8 cellular contexts compared by ENCODE assay signal in the genomic region with DNA sequence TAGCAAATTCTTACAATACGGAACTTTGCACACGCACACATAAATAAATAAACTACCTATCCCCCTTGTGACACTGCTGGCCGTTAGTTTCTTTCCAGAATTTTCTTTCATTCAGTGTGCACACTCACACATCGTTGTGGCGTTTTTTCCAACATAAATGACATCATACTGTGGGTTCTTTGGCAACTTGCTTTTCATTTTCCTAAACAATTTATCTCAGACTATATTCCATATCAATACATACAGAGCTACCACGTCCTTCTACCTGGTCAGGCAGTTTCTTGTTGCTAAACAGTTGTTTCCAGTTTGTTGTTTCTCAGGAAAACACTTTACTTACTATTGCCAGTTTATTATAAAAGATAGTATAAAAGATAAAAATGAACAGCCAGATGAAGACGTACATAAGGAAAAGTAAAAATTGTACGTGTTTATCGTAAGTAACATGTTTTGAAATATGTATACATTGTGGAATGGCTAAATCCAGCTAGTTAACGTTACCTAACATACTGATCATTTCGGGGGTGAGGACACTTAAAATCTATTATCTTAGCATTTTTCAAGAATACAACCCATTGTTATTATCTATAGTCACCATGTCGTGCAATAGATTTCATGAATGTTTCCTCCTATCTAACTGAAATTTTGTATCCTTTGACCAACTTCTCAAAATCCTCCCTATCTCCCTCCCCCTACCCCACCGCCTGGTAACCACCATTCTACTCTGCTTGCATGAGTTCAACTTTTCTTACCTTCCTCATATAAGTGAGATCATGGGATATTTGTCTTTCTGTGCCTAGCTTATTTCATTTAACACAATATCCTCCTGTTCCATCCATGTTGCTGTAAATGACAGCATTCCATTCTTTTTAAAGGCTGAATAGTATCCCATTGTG. TPM values are rescaled to one million over a fixed set of nuclear protein-coding genes. Genes with fewer than 3 reads are reported as not detected.
DNase-seq lines count a peak whose midpoint lies in the region; ATAC-seq and TF ChIP-seq lines count a peak whose summit lies in the region.

No MANE protein-coding gene starts in this region.

- no peak for ATAC-seq in activated naive CD4-positive, alpha-beta T cell treated with anti-CD3 and anti-CD28 coated beads, Interleukin-2, amount 50 U/mL, for 72 hours
- ATAC-seq in right lobe of liver: peak in 1 of 4 donors; percentile 1
- ATAC-seq in GM18868 (IDR thresholded peaks at IDR 0.05; ENCODE audit: unreplicated experiment): no peak

- H3K36me3 ChIP-seq in ascending aorta (peaks cover 4% of the 10 kb centered on the region in 2 donors), right lobe of liver (peaks cover 0 to 13% (median 0%) of the 10 kb centered on the region in 4 donors)

- H3K4me3 ChIP-seq in ascending aorta (peak overlapping the region; percentile 66 to 69), right lobe of liver (peak overlapping the region; percentile 75 to 93 (median 82))

- CTCF ChIA-PET in activated naive CD4-positive, alpha-beta T cell treated with anti-CD3 and anti-CD28 coated beads, Interleukin-2, amount 10 ng/mL, durations not matched to agents 7 days and 5 days (lab: Charles Lee): interaction anchor here (1.3 to 2.0 kb wide), 2 partner anchors 145 to 168 kb away, joined by 5 read pairs; no protein-coding TSS in a partner anchor

- H3K4me3 Mint-ChIP-seq in activated naive CD4-positive, alpha-beta T cell treated with anti-CD3 and anti-CD28 coated beads, Interleukin-2, amount 10 ng/mL, durations not matched to agents 7 days and 5 days: peak overlapping the region; percentile 85
- H3K4me3 Mint-ChIP-seq in type B pancreatic cell: peak overlapping the region; percentile 93

- no peak for DNase-seq in activated naive CD4-positive, alpha-beta T cell treated with anti-CD3 and anti-CD28 coated beads, Interleukin-2, amount 10 ng/mL, durations not matched to agents 7 days and 5 days
- DNase-seq in activated naive CD4-positive, alpha-beta T cell treated with anti-CD3 and anti-CD28 coated beads, Interleukin-2, amount 50 U/mL, for 72 hours (ENCODE audit: low spot score in 2 of 2): no peak
- DNase-seq in ascending aorta (ENCODE audit: low spot score in 2 of 2) (no peak), right lobe of liver (no peak), type B pancreatic cell (ENCODE audit: extremely low spot score, unreplicated experiment) (no peak), GM19238 (ENCODE audit: insufficient read length, low spot score) (no peak), T1000 (lab: John Stamatoyannopoulos, UW) (no peak)

- intact Hi-C loops in ascending aorta (cut with DNase I) (no loop called here), right lobe of liver (cut with DNase I) (no loop called here)

- no peak for TF ChIP-seq POLR2A in right lobe of liver (IDR thresholded peaks at IDR 0.05)

- WGBS in right lobe of liver (ENCODE audit: insufficient coverage, low coverage, low lambda C conversion rate, missing lambda C conversion rate): 56% methylated on average over 13 of the region's 13 CpGs

- peaks cover 17% of the 10 kb centered on the region for H3K36me3 Mint-ChIP-seq in activated naive CD4-positive, alpha-beta T cell treated with anti-CD3 and anti-CD28 coated beads, Interleukin-2, amount 10 ng/mL, durations not matched to agents 7 days and 5 days
- H3K36me3 Mint-ChIP-seq in activated naive CD4-positive, alpha-beta T cell treated with anti-CD3 and anti-CD28 coated beads, Interleukin-2, amount 50 U/mL, for 72 hours: peaks cover 17 to 18% of the 10 kb centered on the region in 2 donors
- H3K36me3 Mint-ChIP-seq in type B pancreatic cell: peaks cover 11% of the 10 kb centered on the region

- no peaks in the 10 kb centered on the region for H3K27me3 Mint-ChIP-seq in activated naive CD4-positive, alpha-beta T cell treated with anti-CD3 and anti-CD28 coated beads, Interleukin-2, amount 10 ng/mL, durations not matched to agents 7 days and 5 days
- no peaks in the 10 kb centered on the region for H3K27me3 Mint-ChIP-seq in type B pancreatic cell

- H3K4me1 ChIP-seq in ascending aorta: peaks cover 9 to 14% of the 10 kb centered on the region in 2 donors
- H3K4me1 ChIP-seq in right lobe of liver: peaks cover 0 to 19% (median 5%) of the 10 kb centered on the region in 4 donors

- peak overlapping the region; percentile 84 to 89 for H3K27ac ChIP-seq in ascending aorta
- peak overlapping the region in 2 of 3 donors; percentile 82 for H3K27ac ChIP-seq in right lobe of liver

- TF ChIP-seq CTCF in ascending aorta (IDR thresholded peaks at IDR 0.05) (no peak), right lobe of liver (IDR thresholded peaks at IDR 0.05) (no peak), type B pancreatic cell (conservative IDR thresholded peaks at IDR 0.05) (no peak)

- no peaks in the 10 kb centered on the region for H3K9me3 ChIP-seq in ascending aorta
- H3K9me3 ChIP-seq in right lobe of liver: no peaks in the 10 kb centered on the region

- H3K27me3 ChIP-seq in ascending aorta (no peaks in the 10 kb centered on the region), right lobe of liver (no peaks in the 10 kb centered on the region)

- H3K27ac Mint-ChIP-seq in activated naive CD4-positive, alpha-beta T cell treated with anti-CD3 and anti-CD28 coated beads, Interleukin-2, amount 10 ng/mL, durations not matched to agents 7 days and 5 days: no peak overlapping the region
- H3K27ac Mint-ChIP-seq in activated naive CD4-positive, alpha-beta T cell treated with anti-CD3 and anti-CD28 coated beads, Interleukin-2, amount 50 U/mL, for 72 hours: peak overlapping the region in 1 of 2 donors; percentile 96
- peak overlapping the region; percentile 95 for H3K27ac Mint-ChIP-seq in type B pancreatic cell

- H3K9me3 Mint-ChIP-seq in activated naive CD4-positive, alpha-beta T cell treated with anti-CD3 and anti-CD28 coated beads, Interleukin-2, amount 10 ng/mL, durations not matched to agents 7 days and 5 days: no peaks in the 10 kb centered on the region
- H3K9me3 Mint-ChIP-seq in activated naive CD4-positive, alpha-beta T cell treated with anti-CD3 and anti-CD28 coated beads, Interleukin-2, amount 50 U/mL, for 72 hours: peaks cover 0 to 4% of the 10 kb centered on the region in 2 donors
- no peaks in the 10 kb centered on the region for H3K9me3 Mint-ChIP-seq in type B pancreatic cell

- peaks cover 44% of the 10 kb centered on the region for H3K4me1 Mint-ChIP-seq in activated naive CD4-positive, alpha-beta T cell treated with anti-CD3 and anti-CD28 coated beads, Interleukin-2, amount 10 ng/mL, durations not matched to agents 7 days and 5 days
- H3K4me1 Mint-ChIP-seq in type B pancreatic cell (ENCODE audit: unreplicated experiment): peaks cover 8% of the 10 kb centered on the region

RNA-seq across cellular contexts. Expression of a gene that starts 1.2 kb away (rescaled TPM):
- 10 to 100 TPM in 1 of 2 donors, 1 to 10 TPM in 1; 7.1 to 10.7 TPM for total RNA-seq in activated naive CD4-positive, alpha-beta T cell treated with anti-CD3 and anti-CD28 coated beads, Interleukin-2, amount 50 U/mL, for 72 hours
- total RNA-seq in ascending aorta (30.8 TPM), right lobe of liver (1 to 10 TPM; 3.1 to 10.0 (median 5.2) TPM), type B pancreatic cell (ENCODE audit: low replicate concordance) (11.4 and 13.6 TPM in 2 replicates)

RNA-seq across cellular contexts. Expression of a gene that starts 19.0 kb away (rescaled TPM):
- under 1 TPM in 1 of 2 donors, not detected in 1; 0.06 TPM for total RNA-seq in activated naive CD4-positive, alpha-beta T cell treated with anti-CD3 and anti-CD28 coated beads, Interleukin-2, amount 50 U/mL, for 72 hours
- total RNA-seq in ascending aorta (13.1 TPM), right lobe of liver (10 to 100 TPM; 35.4 to 47.3 (median 42.7) TPM), type B pancreatic cell (ENCODE audit: low replicate concordance) (12.3 and 15.8 TPM in 2 replicates)

RNA-seq across cellular contexts. Expression of a gene that starts 39.2 kb away (rescaled TPM):
- not detected for total RNA-seq in activated naive CD4-positive, alpha-beta T cell treated with anti-CD3 and anti-CD28 coated beads, Interleukin-2, amount 50 U/mL, for 72 hours
- total RNA-seq in ascending aorta (not detected), right lobe of liver (10 to 100 TPM in 3 of 6 experiments, 1 to 10 TPM in 3; 3.7 to 14.6 (median 9.3) TPM), type B pancreatic cell (ENCODE audit: low replicate concordance) (3.2 and 7.9 TPM in 2 replicates)

Comparison
In these comparisons a context has a peak if more than half of its experiments do, and no peak if none do; other contexts are left out.
1. RNA of a gene that starts 19.0 kb away (total RNA-seq): 35.4 to 47.3 TPM in right lobe of liver, 12.3 to 15.8 TPM in type B pancreatic cell and 13.1 TPM in ascending aorta (single experiment); 0.06 TPM in activated naive CD4-positive, alpha-beta T cell treated with anti-CD3 and anti-CD28 coated beads, Interleukin-2, amount 50 U/mL, for 72 hours; every median in the first group is over 10 times any median in the second.